Comparison of ENCODE assay signal across 8 cellular contexts in the genomic region with DNA sequence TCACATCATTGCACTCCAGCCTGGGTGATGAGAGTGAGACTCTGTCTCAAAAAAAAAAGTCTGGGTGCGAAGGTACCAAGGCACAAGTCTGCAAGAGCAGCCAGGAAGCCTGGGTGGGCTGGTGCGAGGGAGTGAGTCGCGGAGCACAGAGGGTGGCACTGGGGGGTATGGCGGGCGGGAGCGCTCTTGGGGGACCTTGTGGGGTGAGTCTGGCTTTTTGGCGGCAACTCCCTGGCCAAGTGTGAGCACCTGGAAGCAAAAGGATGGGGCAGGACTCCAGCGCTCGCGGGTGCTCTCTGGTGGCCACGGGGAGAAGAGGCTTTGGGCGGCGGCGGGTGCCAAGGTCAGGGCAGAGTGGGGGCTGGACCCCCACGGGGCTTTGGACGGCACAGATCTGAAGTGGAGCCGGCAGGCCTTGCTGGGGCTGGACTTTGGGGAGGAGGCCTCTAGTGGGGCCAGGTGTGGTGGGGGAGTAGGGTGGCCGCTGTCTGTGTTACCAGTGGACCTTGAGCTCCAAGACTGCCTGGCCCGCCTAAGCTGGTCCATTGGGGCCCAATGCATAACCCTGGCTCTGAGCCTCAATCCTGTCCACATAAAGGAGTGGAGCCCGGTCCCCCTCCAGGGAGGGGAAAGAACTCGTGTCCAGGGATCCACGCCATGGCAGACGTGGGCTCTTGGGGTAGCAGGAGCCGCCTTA. TPM values are rescaled to one million over a fixed set of nuclear protein-coding genes. Genes with fewer than 3 reads are reported as not detected.
DNase-seq lines count a peak whose midpoint lies in the region; ATAC-seq, FAIRE-seq and TF ChIP-seq lines count a peak whose summit lies in the region.

No MANE protein-coding gene starts in this region.

- peak overlapping the region; percentile 91 to 97 (median 95) for H3K27ac Mint-ChIP-seq in CD4-positive, alpha-beta memory T cell
- peak overlapping the region; percentile 86 for H3K27ac Mint-ChIP-seq in T-helper 2 cell treated with Interferon-gamma antibody and Interleukin-4, amounts not matched to agents 5 μg/mL and 100 μg/mL, for 36 hours
- peak overlapping the region; percentile 80 for H3K27ac Mint-ChIP-seq in astrocyte (ENCODE audit: unreplicated experiment)
- peak overlapping the region; percentile 94 for H3K27ac Mint-ChIP-seq in stimulated activated effector memory CD8-positive, alpha-beta T cell treated with anti-CD3 and anti-CD28 coated beads, Interleukin-12 subunit alpha, Interleukin-12 subunit beta, amount 100 ng/mL, for 72 hours

- H3K36me3 Mint-ChIP-seq in CD4-positive, alpha-beta memory T cell: peaks cover 28 to 53% of the 10 kb centered on the region in 2 donors
- H3K36me3 Mint-ChIP-seq in T-helper 2 cell treated with Interferon-gamma antibody and Interleukin-4, amounts not matched to agents 5 μg/mL and 100 μg/mL, for 36 hours (ENCODE audit: low read depth): peaks cover 53% of the 10 kb centered on the region
- peaks cover 16% of the 10 kb centered on the region for H3K36me3 Mint-ChIP-seq in astrocyte (ENCODE audit: low read depth, unreplicated experiment)
- peaks cover 100% of the 10 kb centered on the region for H3K36me3 Mint-ChIP-seq in stimulated activated effector memory CD8-positive, alpha-beta T cell treated with anti-CD3 and anti-CD28 coated beads, Interleukin-12 subunit alpha, Interleukin-12 subunit beta, amount 100 ng/mL, for 72 hours

- no peak overlapping the region for H3K9ac ChIP-seq in astrocyte (ENCODE audit: low read length)
- no peak overlapping the region for H3K9ac ChIP-seq in kidney (ENCODE audit: low read length in 2 of 2)

- H3K27ac ChIP-seq in CD4-positive, alpha-beta memory T cell (ENCODE audit: low read depth, low read length): peak overlapping the region; percentile 66
- no peak overlapping the region for H3K27ac ChIP-seq in astrocyte (ENCODE audit: low read depth, low read length)
- H3K27ac ChIP-seq in kidney (ENCODE audit: low read depth in 2 of 2, low read length in 2 of 2): no peak overlapping the region

- peak; percentile 38 for ATAC-seq in HG02885 (IDR thresholded peaks at IDR 0.05; ENCODE audit: poor library complexity, unreplicated experiment)
- ATAC-seq in stimulated activated effector memory CD8-positive, alpha-beta T cell treated with anti-CD3 and anti-CD28 coated beads, Interleukin-12 subunit alpha, Interleukin-12 subunit beta, amount 100 ng/mL, for 72 hours: peak; percentile 65
- no peak for ATAC-seq in HG03025 (IDR thresholded peaks at IDR 0.05; ENCODE audit: low FRiP score, unreplicated experiment)
- no peak for ATAC-seq in GM18517 (IDR thresholded peaks at IDR 0.05; ENCODE audit: unreplicated experiment)

- H3K36me3 ChIP-seq in CD4-positive, alpha-beta memory T cell (ENCODE audit: insufficient read depth, low read length): peaks cover 63% of the 10 kb centered on the region
- H3K36me3 ChIP-seq in astrocyte (ENCODE audit: insufficient read depth, low read length) (peaks cover 15% of the 10 kb centered on the region), kidney (ENCODE audit: control insufficient read depth in 1 of 2, insufficient read depth in 2 of 2, low read length in 2 of 2) (peaks cover 11 to 31% of the 10 kb centered on the region in 2 donors)

- intact Hi-C loops in CD4-positive, alpha-beta memory T cell (cut with micrococcal nuclease): loop anchor here (1.0 to 2.0 kb wide), 3 partner anchors 14 to 178 kb away; no protein-coding TSS in a partner anchor
- intact Hi-C loops in kidney (cut with DNase I): no loop called here

- H3K4me2 ChIP-seq in astrocyte (ENCODE audit: low read length): no peak overlapping the region

- CTCF ChIA-PET in CD4-positive, alpha-beta memory T cell (lab: Charles Lee; ENCODE audit: partially characterized antibody): interaction anchor here (0.6 to 7.5 kb wide), 10 partner anchors 8 to 182 kb away, joined by 3 to 99 read pairs (median 7); a partner anchor contains a TSS

- H3K4me1 ChIP-seq in CD4-positive, alpha-beta memory T cell (ENCODE audit: insufficient read depth, low read length): peaks cover 56% of the 10 kb centered on the region
- H3K4me1 ChIP-seq in astrocyte (ENCODE audit: insufficient read depth, low read length) (peaks cover 3% of the 10 kb centered on the region), kidney (ENCODE audit: control insufficient read depth in 1 of 2, insufficient read depth in 1 of 2, low read depth in 1 of 2, low read length in 2 of 2) (no peaks in the 10 kb centered on the region)

- H3K9me3 Mint-ChIP-seq in CD4-positive, alpha-beta memory T cell: peaks cover 0 to 4% (median 0%) of the 10 kb centered on the region in 8 donors
- H3K9me3 Mint-ChIP-seq in T-helper 2 cell treated with Interferon-gamma antibody and Interleukin-4, amounts not matched to agents 5 μg/mL and 100 μg/mL, for 36 hours: no peaks in the 10 kb centered on the region
- H3K9me3 Mint-ChIP-seq in astrocyte (ENCODE audit: unreplicated experiment): no peaks in the 10 kb centered on the region
- no peaks in the 10 kb centered on the region for H3K9me3 Mint-ChIP-seq in stimulated activated effector memory CD8-positive, alpha-beta T cell treated with anti-CD3 and anti-CD28 coated beads, Interleukin-12 subunit alpha, Interleukin-12 subunit beta, amount 100 ng/mL, for 72 hours

- POLR2A ChIA-PET in CD4-positive, alpha-beta memory T cell (lab: Charles Lee; ENCODE audit: partially characterized antibody): interaction anchor here (0.6 to 10.9 kb wide), 11 partner anchors 10 to 138 kb away, joined by 3 to 172 read pairs (median 3); a partner anchor contains a TSS

- peaks cover 22 to 74% (median 31%) of the 10 kb centered on the region in 4 donors for H3K4me1 Mint-ChIP-seq in CD4-positive, alpha-beta memory T cell
- H3K4me1 Mint-ChIP-seq in T-helper 2 cell treated with Interferon-gamma antibody and Interleukin-4, amounts not matched to agents 5 μg/mL and 100 μg/mL, for 36 hours (ENCODE audit: low read depth): peaks cover 22% of the 10 kb centered on the region
- H3K4me1 Mint-ChIP-seq in astrocyte (ENCODE audit: low read depth, unreplicated experiment): peaks cover 7% of the 10 kb centered on the region
- peaks cover 70% of the 10 kb centered on the region for H3K4me1 Mint-ChIP-seq in stimulated activated effector memory CD8-positive, alpha-beta T cell treated with anti-CD3 and anti-CD28 coated beads, Interleukin-12 subunit alpha, Interleukin-12 subunit beta, amount 100 ng/mL, for 72 hours

- no peaks in the 10 kb centered on the region for H3K27me3 Mint-ChIP-seq in CD4-positive, alpha-beta memory T cell
- H3K27me3 Mint-ChIP-seq in T-helper 2 cell treated with Interferon-gamma antibody and Interleukin-4, amounts not matched to agents 5 μg/mL and 100 μg/mL, for 36 hours (ENCODE audit: low read depth): no peaks in the 10 kb centered on the region
- no peaks in the 10 kb centered on the region for H3K27me3 Mint-ChIP-seq in astrocyte (ENCODE audit: low read depth, unreplicated experiment)

- no peaks in the 10 kb centered on the region for H3K9me3 ChIP-seq in CD4-positive, alpha-beta memory T cell (ENCODE audit: control insufficient read depth in 1 of 2, low read length in 2 of 2)
- no peaks in the 10 kb centered on the region for H3K9me3 ChIP-seq in astrocyte (ENCODE audit: insufficient read depth, low read depth, low read length)
- no peaks in the 10 kb centered on the region for H3K9me3 ChIP-seq in kidney (ENCODE audit: control insufficient read depth in 1 of 2, low read length in 2 of 2)

- peaks cover 78% of the 10 kb centered on the region for H4K20me1 ChIP-seq in astrocyte (ENCODE audit: insufficient read depth, low read length)

- H3K4me3 Mint-ChIP-seq in CD4-positive, alpha-beta memory T cell: peak overlapping the region; percentile 55 to 89 (median 78)
- H3K4me3 Mint-ChIP-seq in T-helper 2 cell treated with Interferon-gamma antibody and Interleukin-4, amounts not matched to agents 5 μg/mL and 100 μg/mL, for 36 hours: peak overlapping the region; percentile 52
- peak overlapping the region; percentile 57 for H3K4me3 Mint-ChIP-seq in astrocyte (ENCODE audit: unreplicated experiment)
- H3K4me3 Mint-ChIP-seq in stimulated activated effector memory CD8-positive, alpha-beta T cell treated with anti-CD3 and anti-CD28 coated beads, Interleukin-12 subunit alpha, Interleukin-12 subunit beta, amount 100 ng/mL, for 72 hours: peak overlapping the region; percentile 91

- FAIRE-seq in astrocyte (lab: Jason Lieb, UNC) (no peak), kidney (lab: Jason Lieb, UNC) (no peak)

- H3K79me2 ChIP-seq in astrocyte (ENCODE audit: insufficient read depth, low read length): peaks cover 39% of the 10 kb centered on the region

- TF ChIP-seq CTCF in astrocyte (IDR thresholded peaks at IDR 0.05; ENCODE audit: insufficient read depth, low read depth, low read length): peak; percentile 22
- TF ChIP-seq CTCF in kidney (IDR thresholded peaks at IDR 0.05; ENCODE audit: borderline replicate concordance, extremely low read depth, insufficient read depth): peak; percentile 23

- DNase-seq in CD4-positive, alpha-beta memory T cell: peak; percentile 65 to 77 (median 68)
- peak; percentile 61 for DNase-seq in T-helper 2 cell treated with Interferon-gamma antibody and Interleukin-4, amounts not matched to agents 5 μg/mL and 100 μg/mL, for 36 hours (ENCODE audit: low spot score)
- DNase-seq in astrocyte (ENCODE audit: low read depth) (no peak), kidney (peak; percentile 80)
- peak; percentile 61 to 90 for DNase-seq in stimulated activated effector memory CD8-positive, alpha-beta T cell treated with anti-CD3 and anti-CD28 coated beads, Interleukin-12 subunit alpha, Interleukin-12 subunit beta, amount 100 ng/mL, for 72 hours (ENCODE audit: low spot score in 2 of 2)

- H3K4me3 ChIP-seq in CD4-positive, alpha-beta memory T cell (ENCODE audit: low read length in 2 of 2): no peak overlapping the region
- H3K4me3 ChIP-seq in astrocyte (ENCODE audit: insufficient read depth, low read depth, low read length) (no peak overlapping the region), kidney (ENCODE audit: low read length in 2 of 2) (no peak overlapping the region)

- H3K27me3 ChIP-seq in CD4-positive, alpha-beta memory T cell (ENCODE audit: insufficient read depth, low read length): no peaks in the 10 kb centered on the region
- H3K27me3 ChIP-seq in astrocyte (ENCODE audit: insufficient read depth, low read length): no peaks in the 10 kb centered on the region

- no peak overlapping the region for H2AFZ ChIP-seq in astrocyte (ENCODE audit: low read depth, low read length)

RNA-seq across cellular contexts. Expression of a gene that starts 1.6 kb away (rescaled TPM):
- total RNA-seq in CD4-positive, alpha-beta memory T cell: 10 to 100 TPM; 42.6 to 49.7 TPM
- 1 to 10 TPM in 1 of 2 donors, under 1 TPM in 1; 0.24 to 4.7 TPM for polyA plus RNA-seq in CD4-positive, alpha-beta memory T cell
- total RNA-seq in astrocyte (19.3 and 22.8 TPM in 2 replicates), kidney (17.3 TPM)
- 3.7 TPM for polyA plus RNA-seq in kidney (ENCODE audit: insufficient read depth, low read depth, low replicate concordance)

RNA-seq across cellular contexts. Expression of a gene that starts 6.7 kb away (rescaled TPM):
- 100 to 1,000 TPM; 306 to 315 TPM for total RNA-seq in CD4-positive, alpha-beta memory T cell
- 100 to 1,000 TPM; 226 to 239 TPM for polyA plus RNA-seq in CD4-positive, alpha-beta memory T cell
- total RNA-seq in astrocyte (207 and 215 TPM in 2 replicates), kidney (172 TPM)
- polyA plus RNA-seq in kidney (ENCODE audit: insufficient read depth, low read depth, low replicate concordance): 212 TPM

RNA-seq across cellular contexts. Expression of a gene that starts 6.9 kb away (rescaled TPM):
- total RNA-seq in CD4-positive, alpha-beta memory T cell: 100 to 1,000 TPM in 1 of 2 experiments, 10 to 100 TPM in 1; 92.5 to 102 TPM
- 10 to 100 TPM; 14.5 to 51.1 TPM for polyA plus RNA-seq in CD4-positive, alpha-beta memory T cell
- total RNA-seq in astrocyte (54.2 and 55.6 TPM in 2 replicates), kidney (43.2 TPM)
- polyA plus RNA-seq in kidney (ENCODE audit: insufficient read depth, low read depth, low replicate concordance): 25.2 TPM

RNA-seq across cellular contexts. Expression of a gene that starts 10.6 kb away (rescaled TPM):
- under 1 TPM; 0.52 to 0.83 TPM for total RNA-seq in CD4-positive, alpha-beta memory T cell
- polyA plus RNA-seq in CD4-positive, alpha-beta memory T cell: under 1 TPM; 0.19 to 0.29 TPM
- total RNA-seq in astrocyte (0.24 TPM in 1 of 2 replicates, not detected in the other), kidney (0.35 TPM)
- polyA plus RNA-seq in kidney (ENCODE audit: insufficient read depth, low read depth, low replicate concordance): 0.37 TPM

RNA-seq across cellular contexts. Expression of a gene that starts 26.9 kb away (rescaled TPM):
- total RNA-seq in CD4-positive, alpha-beta memory T cell: 100 to 1,000 TPM; 112 TPM
- polyA plus RNA-seq in CD4-positive, alpha-beta memory T cell: 10 to 100 TPM; 25.7 to 58.2 TPM
- total RNA-seq in astrocyte (73.5 and 86.8 TPM in 2 replicates), kidney (42.5 TPM)
- 36.4 TPM for polyA plus RNA-seq in kidney (ENCODE audit: insufficient read depth, low read depth, low replicate concordance)

Comparison
In these comparisons a context has a peak if more than half of its experiments do, and no peak if none do; other contexts are left out.
1. ATAC-seq: peak in HG02885 (single experiment) and stimulated activated effector memory CD8-positive, alpha-beta T cell treated with anti-CD3 and anti-CD28 coated beads, Interleukin-12 subunit alpha, Interleukin-12 subunit beta, amount 100 ng/mL, for 72 hours (single experiment); none in HG03025 (single experiment) and GM18517 (single experiment).
2. Peak in every context shown above with its lines, with median percentiles within 50 percentile points of each other: H3K27ac Mint-ChIP-seq and H3K4me3 Mint-ChIP-seq.